Comparison of ENCODE assay signal across 1 cellular context in the genomic region with DNA sequence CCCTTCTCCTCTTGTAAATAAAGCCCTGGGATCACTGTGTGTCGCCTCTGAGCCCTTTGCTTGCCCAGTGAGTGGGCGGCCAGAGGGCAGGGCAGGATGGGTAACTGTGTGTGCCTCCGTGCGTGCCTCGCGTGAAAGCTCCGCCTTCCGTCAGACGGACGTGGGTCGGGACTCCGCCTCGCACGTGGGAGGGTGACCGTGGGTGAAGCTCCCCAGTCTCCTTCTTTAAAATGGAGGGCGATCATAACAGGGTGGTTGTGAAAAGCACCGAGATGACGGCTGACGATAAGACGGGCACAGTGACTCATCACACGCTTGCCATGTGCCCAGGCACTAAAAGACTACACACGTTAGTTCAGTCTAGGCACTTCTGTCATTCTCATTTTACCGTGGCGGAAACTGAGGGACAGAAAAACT.
A peak's percentile ranks its signal among the peaks of the same experiment; 100 is the strongest.
TF ChIP-seq lines count a peak whose summit lies in the region.

No MANE protein-coding gene starts in this region.

TF ChIP-seq in GM12878, 131 proteins besides CTCF, POLR2A, EP300 and RAD21 (continued from another document and continues in another):
- TF ChIP-seq, protein P1, sequence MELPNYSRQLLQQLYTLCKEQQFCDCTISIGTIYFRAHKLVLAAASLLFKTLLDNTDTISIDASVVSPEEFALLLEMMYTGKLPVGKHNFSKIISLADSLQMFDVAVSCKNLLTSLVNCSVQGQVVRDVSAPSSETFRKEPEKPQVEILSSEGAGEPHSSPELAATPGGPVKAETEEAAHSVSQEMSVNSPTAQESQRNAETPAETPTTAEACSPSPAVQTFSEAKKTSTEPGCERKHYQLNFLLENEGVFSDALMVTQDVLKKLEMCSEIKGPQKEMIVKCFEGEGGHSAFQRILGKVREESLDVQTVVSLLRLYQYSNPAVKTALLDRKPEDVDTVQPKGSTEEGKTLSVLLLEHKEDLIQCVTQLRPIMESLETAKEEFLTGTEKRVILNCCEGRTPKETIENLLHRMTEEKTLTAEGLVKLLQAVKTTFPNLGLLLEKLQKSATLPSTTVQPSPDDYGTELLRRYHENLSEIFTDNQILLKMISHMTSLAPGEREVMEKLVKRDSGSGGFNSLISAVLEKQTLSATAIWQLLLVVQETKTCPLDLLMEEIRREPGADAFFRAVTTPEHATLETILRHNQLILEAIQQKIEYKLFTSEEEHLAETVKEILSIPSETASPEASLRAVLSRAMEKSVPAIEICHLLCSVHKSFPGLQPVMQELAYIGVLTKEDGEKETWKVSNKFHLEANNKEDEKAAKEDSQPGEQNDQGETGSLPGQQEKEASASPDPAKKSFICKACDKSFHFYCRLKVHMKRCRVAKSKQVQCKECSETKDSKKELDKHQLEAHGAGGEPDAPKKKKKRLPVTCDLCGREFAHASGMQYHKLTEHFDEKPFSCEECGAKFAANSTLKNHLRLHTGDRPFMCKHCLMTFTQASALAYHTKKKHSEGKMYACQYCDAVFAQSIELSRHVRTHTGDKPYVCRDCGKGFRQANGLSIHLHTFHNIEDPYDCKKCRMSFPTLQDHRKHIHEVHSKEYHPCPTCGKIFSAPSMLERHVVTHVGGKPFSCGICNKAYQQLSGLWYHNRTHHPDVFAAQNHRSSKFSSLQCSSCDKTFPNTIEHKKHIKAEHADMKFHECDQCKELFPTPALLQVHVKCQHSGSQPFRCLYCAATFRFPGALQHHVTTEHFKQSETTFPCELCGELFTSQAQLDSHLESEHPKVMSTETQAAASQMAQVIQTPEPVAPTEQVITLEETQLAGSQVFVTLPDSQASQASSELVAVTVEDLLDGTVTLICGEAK (IDR thresholded peaks at IDR 0.05; ENCODE audit: borderline replicate concordance), result no peak
- TF ChIP-seq LARP7 (IDR thresholded peaks at IDR 0.05) (no peak), CREB1 (IDR thresholded peaks at IDR 0.05; ENCODE audit: low read depth) (no peak), FOXK2 (IDR thresholded peaks at IDR 0.05) (no peak), ZNF207 (IDR thresholded peaks at IDR 0.05; ENCODE audit: borderline replicate concordance) (no peak), TCF3 (IDR thresholded peaks at IDR 0.05; ENCODE audit: borderline replicate concordance, insufficient read depth, low read depth, low read length) (no peak), KAT2A (conservative IDR thresholded peaks at IDR 0.05; ENCODE audit: control insufficient read depth, low read depth, low read length) (no peak), SUPT20H (IDR thresholded peaks at IDR 0.05; ENCODE audit: borderline replicate concordance, control insufficient read depth, low read depth, low read length) (no peak), SREBF2 (IDR thresholded peaks at IDR 0.05; ENCODE audit: low read length) (no peak), FOS (IDR thresholded peaks at IDR 0.05; ENCODE audit: borderline replicate concordance, extremely low read depth, insufficient read length) (no peak), ZNF274 (IDR thresholded peaks at IDR 0.05; ENCODE audit: insufficient read depth, insufficient read length) (no peak), ATF7 (IDR thresholded peaks at IDR 0.05; ENCODE audit: low read depth) (peak; percentile 80), IKZF1 (conservative IDR thresholded peaks at IDR 0.05) (no peak), ASH2L (IDR thresholded peaks at IDR 0.05; ENCODE audit: borderline replicate concordance, low read depth) (no peak), FOXM1 (IDR thresholded peaks at IDR 0.05; ENCODE audit: low read depth, low read length) (no peak), JUND (IDR thresholded peaks at IDR 0.05; ENCODE audit: low read depth, low read length) (no peak), ZSCAN29 (IDR thresholded peaks at IDR 0.05) (no peak), RUNX3 (IDR thresholded peaks at IDR 0.05; ENCODE audit: low read length) (no peak), KLF5 (IDR thresholded peaks at IDR 0.05; ENCODE audit: partially characterized antibody) (no peak), SUZ12 (IDR thresholded peaks at IDR 0.05; ENCODE audit: unreplicated experiment) (no peak), NFIC (IDR thresholded peaks at IDR 0.05; ENCODE audit: low read depth, low read length) (no peak), IRF4 (IDR thresholded peaks at IDR 0.05; ENCODE audit: low read depth, low read length) (no peak), MYB (IDR thresholded peaks at IDR 0.05; ENCODE audit: borderline replicate concordance, low read depth, low read length) (no peak), MEF2B (IDR thresholded peaks at IDR 0.05; ENCODE audit: partially characterized antibody, poor library complexity, severe bottlenecking) (no peak), SP1 (IDR thresholded peaks at IDR 0.05; ENCODE audit: low read depth, low read length) (no peak), JUNB (IDR thresholded peaks at IDR 0.05) (peak; percentile 40; the same call in 1 of the 2 replicates), CHD4 (IDR thresholded peaks at IDR 0.05) (no peak), EZH2 (IDR thresholded peaks at IDR 0.05; ENCODE audit: borderline replicate concordance, control insufficient read depth, low read depth, low read length) (no peak)
- TF ChIP-seq, protein P2, sequence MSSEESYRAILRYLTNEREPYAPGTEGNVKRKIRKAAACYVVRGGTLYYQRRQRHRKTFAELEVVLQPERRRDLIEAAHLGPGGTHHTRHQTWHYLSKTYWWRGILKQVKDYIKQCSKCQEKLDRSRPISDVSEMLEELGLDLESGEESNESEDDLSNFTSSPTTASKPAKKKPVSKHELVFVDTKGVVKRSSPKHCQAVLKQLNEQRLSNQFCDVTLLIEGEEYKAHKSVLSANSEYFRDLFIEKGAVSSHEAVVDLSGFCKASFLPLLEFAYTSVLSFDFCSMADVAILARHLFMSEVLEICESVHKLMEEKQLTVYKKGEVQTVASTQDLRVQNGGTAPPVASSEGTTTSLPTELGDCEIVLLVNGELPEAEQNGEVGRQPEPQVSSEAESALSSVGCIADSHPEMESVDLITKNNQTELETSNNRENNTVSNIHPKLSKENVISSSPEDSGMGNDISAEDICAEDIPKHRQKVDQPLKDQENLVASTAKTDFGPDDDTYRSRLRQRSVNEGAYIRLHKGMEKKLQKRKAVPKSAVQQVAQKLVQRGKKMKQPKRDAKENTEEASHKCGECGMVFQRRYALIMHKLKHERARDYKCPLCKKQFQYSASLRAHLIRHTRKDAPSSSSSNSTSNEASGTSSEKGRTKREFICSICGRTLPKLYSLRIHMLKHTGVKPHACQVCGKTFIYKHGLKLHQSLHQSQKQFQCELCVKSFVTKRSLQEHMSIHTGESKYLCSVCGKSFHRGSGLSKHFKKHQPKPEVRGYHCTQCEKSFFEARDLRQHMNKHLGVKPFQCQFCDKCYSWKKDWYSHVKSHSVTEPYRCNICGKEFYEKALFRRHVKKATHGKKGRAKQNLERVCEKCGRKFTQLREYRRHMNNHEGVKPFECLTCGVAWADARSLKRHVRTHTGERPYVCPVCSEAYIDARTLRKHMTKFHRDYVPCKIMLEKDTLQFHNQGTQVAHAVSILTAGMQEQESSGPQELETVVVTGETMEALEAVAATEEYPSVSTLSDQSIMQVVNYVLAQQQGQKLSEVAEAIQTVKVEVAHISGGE (CRISPR knock-in tag; IDR thresholded peaks at IDR 0.05), result no peak
- TF ChIP-seq, protein P3, sequence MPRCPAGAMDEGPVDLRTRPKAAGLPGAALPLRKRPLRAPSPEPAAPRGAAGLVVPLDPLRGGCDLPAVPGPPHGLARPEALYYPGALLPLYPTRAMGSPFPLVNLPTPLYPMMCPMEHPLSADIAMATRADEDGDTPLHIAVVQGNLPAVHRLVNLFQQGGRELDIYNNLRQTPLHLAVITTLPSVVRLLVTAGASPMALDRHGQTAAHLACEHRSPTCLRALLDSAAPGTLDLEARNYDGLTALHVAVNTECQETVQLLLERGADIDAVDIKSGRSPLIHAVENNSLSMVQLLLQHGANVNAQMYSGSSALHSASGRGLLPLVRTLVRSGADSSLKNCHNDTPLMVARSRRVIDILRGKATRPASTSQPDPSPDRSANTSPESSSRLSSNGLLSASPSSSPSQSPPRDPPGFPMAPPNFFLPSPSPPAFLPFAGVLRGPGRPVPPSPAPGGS (IDR thresholded peaks at IDR 0.05; ENCODE audit: borderline replicate concordance, insufficient read depth, low read depth, low read length, poor library complexity, severe bottlenecking), result no peak
- TF ChIP-seq, protein P4, sequence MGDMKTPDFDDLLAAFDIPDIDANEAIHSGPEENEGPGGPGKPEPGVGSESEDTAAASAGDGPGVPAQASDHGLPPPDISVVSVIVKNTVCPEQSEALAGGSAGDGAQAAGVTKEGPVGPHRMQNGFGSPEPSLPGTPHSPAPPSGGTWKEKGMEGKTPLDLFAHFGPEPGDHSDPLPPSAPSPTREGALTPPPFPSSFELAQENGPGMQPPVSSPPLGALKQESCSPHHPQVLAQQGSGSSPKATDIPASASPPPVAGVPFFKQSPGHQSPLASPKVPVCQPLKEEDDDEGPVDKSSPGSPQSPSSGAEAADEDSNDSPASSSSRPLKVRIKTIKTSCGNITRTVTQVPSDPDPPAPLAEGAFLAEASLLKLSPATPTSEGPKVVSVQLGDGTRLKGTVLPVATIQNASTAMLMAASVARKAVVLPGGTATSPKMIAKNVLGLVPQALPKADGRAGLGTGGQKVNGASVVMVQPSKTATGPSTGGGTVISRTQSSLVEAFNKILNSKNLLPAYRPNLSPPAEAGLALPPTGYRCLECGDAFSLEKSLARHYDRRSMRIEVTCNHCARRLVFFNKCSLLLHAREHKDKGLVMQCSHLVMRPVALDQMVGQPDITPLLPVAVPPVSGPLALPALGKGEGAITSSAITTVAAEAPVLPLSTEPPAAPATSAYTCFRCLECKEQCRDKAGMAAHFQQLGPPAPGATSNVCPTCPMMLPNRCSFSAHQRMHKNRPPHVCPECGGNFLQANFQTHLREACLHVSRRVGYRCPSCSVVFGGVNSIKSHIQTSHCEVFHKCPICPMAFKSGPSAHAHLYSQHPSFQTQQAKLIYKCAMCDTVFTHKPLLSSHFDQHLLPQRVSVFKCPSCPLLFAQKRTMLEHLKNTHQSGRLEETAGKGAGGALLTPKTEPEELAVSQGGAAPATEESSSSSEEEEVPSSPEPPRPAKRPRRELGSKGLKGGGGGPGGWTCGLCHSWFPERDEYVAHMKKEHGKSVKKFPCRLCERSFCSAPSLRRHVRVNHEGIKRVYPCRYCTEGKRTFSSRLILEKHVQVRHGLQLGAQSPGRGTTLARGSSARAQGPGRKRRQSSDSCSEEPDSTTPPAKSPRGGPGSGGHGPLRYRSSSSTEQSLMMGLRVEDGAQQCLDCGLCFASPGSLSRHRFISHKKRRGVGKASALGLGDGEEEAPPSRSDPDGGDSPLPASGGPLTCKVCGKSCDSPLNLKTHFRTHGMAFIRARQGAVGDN (IDR thresholded peaks at IDR 0.05), result peak; percentile 93; the same call in 1 of the 2 replicates
- TF ChIP-seq, protein P5, sequence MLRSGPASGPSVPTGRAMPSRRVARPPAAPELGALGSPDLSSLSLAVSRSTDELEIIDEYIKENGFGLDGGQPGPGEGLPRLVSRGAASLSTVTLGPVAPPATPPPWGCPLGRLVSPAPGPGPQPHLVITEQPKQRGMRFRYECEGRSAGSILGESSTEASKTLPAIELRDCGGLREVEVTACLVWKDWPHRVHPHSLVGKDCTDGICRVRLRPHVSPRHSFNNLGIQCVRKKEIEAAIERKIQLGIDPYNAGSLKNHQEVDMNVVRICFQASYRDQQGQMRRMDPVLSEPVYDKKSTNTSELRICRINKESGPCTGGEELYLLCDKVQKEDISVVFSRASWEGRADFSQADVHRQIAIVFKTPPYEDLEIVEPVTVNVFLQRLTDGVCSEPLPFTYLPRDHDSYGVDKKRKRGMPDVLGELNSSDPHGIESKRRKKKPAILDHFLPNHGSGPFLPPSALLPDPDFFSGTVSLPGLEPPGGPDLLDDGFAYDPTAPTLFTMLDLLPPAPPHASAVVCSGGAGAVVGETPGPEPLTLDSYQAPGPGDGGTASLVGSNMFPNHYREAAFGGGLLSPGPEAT (IDR thresholded peaks at IDR 0.05; ENCODE audit: low read depth), result no peak; the same call in 1 of the 2 replicates
- TF ChIP-seq, protein P6, sequence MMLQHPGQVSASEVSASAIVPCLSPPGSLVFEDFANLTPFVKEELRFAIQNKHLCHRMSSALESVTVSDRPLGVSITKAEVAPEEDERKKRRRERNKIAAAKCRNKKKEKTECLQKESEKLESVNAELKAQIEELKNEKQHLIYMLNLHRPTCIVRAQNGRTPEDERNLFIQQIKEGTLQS (IDR thresholded peaks at IDR 0.05; ENCODE audit: borderline replicate concordance, extremely low read depth, low read depth, low read length), result no peak
- TF ChIP-seq, protein P7, sequence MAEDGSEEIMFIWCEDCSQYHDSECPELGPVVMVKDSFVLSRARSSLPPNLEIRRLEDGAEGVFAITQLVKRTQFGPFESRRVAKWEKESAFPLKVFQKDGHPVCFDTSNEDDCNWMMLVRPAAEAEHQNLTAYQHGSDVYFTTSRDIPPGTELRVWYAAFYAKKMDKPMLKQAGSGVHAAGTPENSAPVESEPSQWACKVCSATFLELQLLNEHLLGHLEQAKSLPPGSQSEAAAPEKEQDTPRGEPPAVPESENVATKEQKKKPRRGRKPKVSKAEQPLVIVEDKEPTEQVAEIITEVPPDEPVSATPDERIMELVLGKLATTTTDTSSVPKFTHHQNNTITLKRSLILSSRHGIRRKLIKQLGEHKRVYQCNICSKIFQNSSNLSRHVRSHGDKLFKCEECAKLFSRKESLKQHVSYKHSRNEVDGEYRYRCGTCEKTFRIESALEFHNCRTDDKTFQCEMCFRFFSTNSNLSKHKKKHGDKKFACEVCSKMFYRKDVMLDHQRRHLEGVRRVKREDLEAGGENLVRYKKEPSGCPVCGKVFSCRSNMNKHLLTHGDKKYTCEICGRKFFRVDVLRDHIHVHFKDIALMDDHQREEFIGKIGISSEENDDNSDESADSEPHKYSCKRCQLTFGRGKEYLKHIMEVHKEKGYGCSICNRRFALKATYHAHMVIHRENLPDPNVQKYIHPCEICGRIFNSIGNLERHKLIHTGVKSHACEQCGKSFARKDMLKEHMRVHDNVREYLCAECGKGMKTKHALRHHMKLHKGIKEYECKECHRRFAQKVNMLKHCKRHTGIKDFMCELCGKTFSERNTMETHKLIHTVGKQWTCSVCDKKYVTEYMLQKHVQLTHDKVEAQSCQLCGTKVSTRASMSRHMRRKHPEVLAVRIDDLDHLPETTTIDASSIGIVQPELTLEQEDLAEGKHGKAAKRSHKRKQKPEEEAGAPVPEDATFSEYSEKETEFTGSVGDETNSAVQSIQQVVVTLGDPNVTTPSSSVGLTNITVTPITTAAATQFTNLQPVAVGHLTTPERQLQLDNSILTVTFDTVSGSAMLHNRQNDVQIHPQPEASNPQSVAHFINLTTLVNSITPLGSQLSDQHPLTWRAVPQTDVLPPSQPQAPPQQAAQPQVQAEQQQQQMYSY (CRISPR knock-in tag; IDR thresholded peaks at IDR 0.05), result no peak
- TF ChIP-seq, protein P8, sequence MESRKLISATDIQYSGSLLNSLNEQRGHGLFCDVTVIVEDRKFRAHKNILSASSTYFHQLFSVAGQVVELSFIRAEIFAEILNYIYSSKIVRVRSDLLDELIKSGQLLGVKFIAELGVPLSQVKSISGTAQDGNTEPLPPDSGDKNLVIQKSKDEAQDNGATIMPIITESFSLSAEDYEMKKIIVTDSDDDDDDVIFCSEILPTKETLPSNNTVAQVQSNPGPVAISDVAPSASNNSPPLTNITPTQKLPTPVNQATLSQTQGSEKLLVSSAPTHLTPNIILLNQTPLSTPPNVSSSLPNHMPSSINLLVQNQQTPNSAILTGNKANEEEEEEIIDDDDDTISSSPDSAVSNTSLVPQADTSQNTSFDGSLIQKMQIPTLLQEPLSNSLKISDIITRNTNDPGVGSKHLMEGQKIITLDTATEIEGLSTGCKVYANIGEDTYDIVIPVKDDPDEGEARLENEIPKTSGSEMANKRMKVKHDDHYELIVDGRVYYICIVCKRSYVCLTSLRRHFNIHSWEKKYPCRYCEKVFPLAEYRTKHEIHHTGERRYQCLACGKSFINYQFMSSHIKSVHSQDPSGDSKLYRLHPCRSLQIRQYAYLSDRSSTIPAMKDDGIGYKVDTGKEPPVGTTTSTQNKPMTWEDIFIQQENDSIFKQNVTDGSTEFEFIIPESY (IDR thresholded peaks at IDR 0.05), result no peak
